Comparison of ENCODE assay signal across 8 cellular contexts in the genomic region with DNA sequence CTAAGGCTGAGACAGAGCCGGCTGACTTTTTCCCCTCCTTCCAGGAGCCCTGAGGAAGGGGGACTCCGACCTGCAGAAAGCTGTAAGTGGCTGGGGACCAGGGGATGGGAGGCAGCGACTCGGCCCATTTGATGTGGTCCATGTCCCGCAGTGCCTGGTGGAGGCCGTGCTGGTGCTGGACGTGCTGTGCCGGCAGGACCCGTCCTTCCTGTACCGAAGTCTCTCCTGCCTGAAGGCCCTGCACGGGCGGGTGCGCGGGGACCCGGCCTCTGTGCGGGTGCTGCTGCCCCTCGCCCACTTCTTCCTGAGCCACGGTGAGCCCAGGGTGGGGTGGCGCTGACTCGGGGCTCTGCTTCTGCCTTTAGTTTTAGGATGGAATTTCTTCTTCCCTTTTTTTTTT.
"Had no signal": no experiment of that assay in that cellular context is flagged by ENCODE, and none has a peak within 500 bp of the region (broad histone marks: within the 10 kb centered on the region; RNA-seq: fewer than 3 reads in every experiment).

No MANE protein-coding gene starts in this region.

- H3K27ac Mint-ChIP-seq: GM23338, H9, IgD-negative memory B cell had no signal

- DNase-seq: H9, HCEC 1CT, KG1 had no signal

- ATAC-seq: GM23338 had no signal

- H2AFZ ChIP-seq: GM23338 had no signal

- H3K4me2 ChIP-seq: GM23338 had no signal

- H3K4me3 Mint-ChIP-seq: GM23338, H9, IgD-negative memory B cell had no signal

- H3K4me1 Mint-ChIP-seq: GM23338, H9, IgD-negative memory B cell had no signal

- H3K4me3 ChIP-seq: GM23338 had no signal

- H3K9me3 Mint-ChIP-seq: GM23338, H9, IgD-negative memory B cell had no signal

- FAIRE-seq: H1, H54, HTR-8/SVneo had no signal

- H3K27me3 Mint-ChIP-seq: IgD-negative memory B cell had no signal
